Comparison of ENCODE assay signal across 8 cellular contexts in the genomic region with DNA sequence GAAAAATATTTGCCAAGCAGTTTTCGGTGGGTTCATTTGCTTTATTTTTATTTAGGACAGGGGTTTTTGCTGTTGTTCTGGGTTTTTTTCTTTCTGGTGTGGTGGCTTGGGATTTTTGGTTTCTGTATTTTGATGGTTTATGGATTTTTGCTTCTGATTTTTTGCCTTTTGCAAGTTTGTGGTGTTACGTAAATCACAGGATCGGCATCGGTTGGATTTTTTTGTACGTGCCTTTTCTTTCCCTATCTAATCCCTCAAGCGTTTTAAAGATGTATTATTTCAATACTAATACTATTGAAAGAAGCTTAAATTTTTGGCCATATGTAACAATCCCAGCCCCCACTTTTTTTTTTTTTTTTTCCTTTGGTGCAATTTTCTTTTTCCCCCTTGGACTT. TPM values are rescaled to one million over a fixed set of nuclear protein-coding genes. Genes with fewer than 3 reads are reported as not detected.
DNase-seq lines count a peak whose midpoint lies in the region; ATAC-seq and TF ChIP-seq lines count a peak whose summit lies in the region.

No MANE protein-coding gene starts in this region.

- H3K4me3 ChIP-seq in SK-N-MC (peak overlapping the region; percentile 87), fibroblast of pulmonary artery (replicated peaks; ENCODE audit: low read depth, low read length) (peak overlapping the region; percentile 94), skeletal muscle cell (ENCODE audit: low read depth, low read length) (peak overlapping the region; percentile 82)

- peaks cover 27% of the 10 kb centered on the region for H3K27me3 Mint-ChIP-seq in H9 (ENCODE audit: low read depth)

- H3K36me3 Mint-ChIP-seq in H9 (ENCODE audit: insufficient read depth in 1 of 3, low read depth in 3 of 3) = no peaks in the 10 kb centered on the region

- H2AFZ ChIP-seq in H9 (ENCODE audit: low read length) = no peak overlapping the region

- peaks cover 72 to 73% of the 10 kb centered on the region in 2 experiments for H3K4me1 Mint-ChIP-seq in H9

- peak overlapping the region; percentile 38; the same call in 1 of the 2 replicates for H3K14ac ChIP-seq in H9 (ENCODE audit: insufficient read depth, low read length)

- H3K4me3 Mint-ChIP-seq in H9 = peak overlapping the region; percentile 88 to 90

- WGBS in H9 (ENCODE audit: extremely low coverage, insufficient read length, low lambda C conversion rate) = no CpG with 5 or more reads among the region's 6 CpGs

- no peaks in the 10 kb centered on the region for H4K20me1 ChIP-seq in H9 (ENCODE audit: control insufficient read depth, insufficient read depth, insufficient read length)

- H3K27ac Mint-ChIP-seq in H9 = peak overlapping the region; percentile 100

- H2BK12ac ChIP-seq in H9 (ENCODE audit: insufficient read length, low read depth, low read length) = no peak overlapping the region

- H4K5ac ChIP-seq in H9 (ENCODE audit: insufficient read length, low read depth, low read length) = no peak overlapping the region

- intact Hi-C loops in left colon (cut with DNase I, micrococcal nuclease) = loop anchor here in 1 of 2 donors (10.0 kb wide), 5 partner anchors 299 to 969 kb away; partner anchors contain the start of gene LPP

- H3K4me2 ChIP-seq in H9 (ENCODE audit: insufficient read depth, insufficient read length, low read length) = peak overlapping the region; percentile 20

- no peak overlapping the region for H3K4ac ChIP-seq in H9 (ENCODE audit: low read depth, low read length)

- no peak overlapping the region for H3K56ac ChIP-seq in H9 (ENCODE audit: insufficient read length, low read depth, low read length)

- H2BK120ac ChIP-seq in H9 (ENCODE audit: low read depth, low read length, poor library complexity, severe bottlenecking) = no peak overlapping the region

- peaks cover 7% of the 10 kb centered on the region; the same call in 1 of the 2 replicates for H3K4me1 ChIP-seq in H9 (ENCODE audit: insufficient read depth, low read length)

- no peak overlapping the region for H4K91ac ChIP-seq in H9 (ENCODE audit: insufficient read length, low read depth, low read length)

- H3K18ac ChIP-seq in H9 (ENCODE audit: insufficient read length, low read depth, low read length) = peak overlapping the region; percentile 59

- peaks cover 32% of the 10 kb centered on the region for H3K23me2 ChIP-seq in H9 (ENCODE audit: insufficient read length, low read depth, low read length, poor library complexity, severe bottlenecking)

- no peaks in the 10 kb centered on the region; a peak in 2 of 5 replicates for H3K9me3 Mint-ChIP-seq in H9

- peak overlapping the region; percentile 73 for H3T11ph ChIP-seq in H9 (ENCODE audit: low read length)

- no peak for TF ChIP-seq CTCF in H9 (conservative IDR thresholded peaks at IDR 0.05)
- no peak for TF ChIP-seq CTCF in fibroblast of pulmonary artery (IDR thresholded peaks at IDR 0.05; ENCODE audit: low read length, missing control alignments)

- H3K36me3 ChIP-seq in SK-N-MC (ENCODE audit: insufficient read depth, low read length) = no peaks in the 10 kb centered on the region

- no peak overlapping the region for H4K8ac ChIP-seq in H9 (replicated peaks; ENCODE audit: insufficient read length, low read depth, low read length)

- no peak overlapping the region for H2AK5ac ChIP-seq in H9 (ENCODE audit: insufficient read length, low read length)

- peaks cover 4% of the 10 kb centered on the region; the same call in 1 of the 2 replicates for H3K27me3 ChIP-seq in H9 (ENCODE audit: insufficient read depth, low read length)

- H3K27ac ChIP-seq in H9 (ENCODE audit: insufficient read length, low read depth, low read length) (no peak overlapping the region), SK-N-MC (peak overlapping the region; percentile 98)

- no peak overlapping the region for H3K23ac ChIP-seq in H9 (ENCODE audit: insufficient read length, low read depth, low read length)

- H3K9me3 ChIP-seq in H9 (ENCODE audit: control insufficient read depth, low read depth, low read length) (no peaks in the 10 kb centered on the region), SK-N-MC (ENCODE audit: low read depth, low read length) (no peaks in the 10 kb centered on the region)

- no peak for DNase-seq in H9
- no peak for DNase-seq in SK-N-MC (ENCODE audit: low read depth, low spot score)
- peak; percentile 42 for DNase-seq in fibroblast of pulmonary artery (ENCODE audit: low read depth)
- DNase-seq in skeletal muscle cell (ENCODE audit: low read depth) = no peak
- no peak for DNase-seq in stimulated activated CD4-positive, alpha-beta T cell treated with anti-CD3 and anti-CD28 coated beads, Interleukin-15, amount 100 ng/mL, for 24 hours
- no peak for DNase-seq in left colon

- H3K9ac ChIP-seq in H9 (ENCODE audit: extremely low read depth, insufficient read length, low read length) (peak overlapping the region; percentile 56), SK-N-MC (ENCODE audit: insufficient read length) (peak overlapping the region; percentile 97)

- no peaks in the 10 kb centered on the region for H3K79me2 ChIP-seq in H9 (ENCODE audit: insufficient read depth, low read length)

- ATAC-seq in GM18517 (IDR thresholded peaks at IDR 0.05; ENCODE audit: unreplicated experiment) = no peak
- ATAC-seq in GM21367 (IDR thresholded peaks at IDR 0.05; ENCODE audit: unreplicated experiment) = no peak
- ATAC-seq in left colon = no peak

- no peak overlapping the region for H2BK20ac ChIP-seq in H9 (ENCODE audit: low read depth, low read length, poor library complexity, severe bottlenecking)

- H2BK5ac ChIP-seq in H9 (ENCODE audit: insufficient read length, low read length) = no peak overlapping the region

- H3K79me1 ChIP-seq in H9 (ENCODE audit: insufficient read depth, low read depth, low read length, poor library complexity, severe bottlenecking) = no peaks in the 10 kb centered on the region

- no peak overlapping the region for H2BK15ac ChIP-seq in H9 (ENCODE audit: low read depth, low read length)

RNA-seq across cellular contexts. Expression of gene BCL6, which starts 0.8 kb away (rescaled TPM):
- total RNA-seq in H9 (2021) (3.4 and 4.1 TPM in 2 replicates), left colon (10 to 100 TPM; 12.6 to 16.5 TPM)

RNA-seq across cellular contexts. Expression of gene RTP2, which starts 43.7 kb away (rescaled TPM):
- not detected in 2 replicates for total RNA-seq in H9 (2021)
- total RNA-seq in left colon = not detected
